In genomic region chr21:46284722-46285121, GRCh38 we compare ENCODE assay signal across 7 cellular contexts. TPM values are rescaled to one million over a fixed set of nuclear protein-coding genes. Genes with fewer than 3 reads are reported as not detected.
A peak's percentile ranks its signal among the peaks of the same experiment; 100 is the strongest.
DNase-seq lines count a peak whose midpoint lies in the region; ATAC-seq and TF ChIP-seq lines count a peak whose summit lies in the region.

No MANE protein-coding gene starts in this region.

- CTCF ChIA-PET in Panc1 (lab: Charles Lee), result no interaction called here

- POLR2A ChIA-PET in Panc1 (lab: Charles Lee), result no interaction called here

- no peak for ATAC-seq in Panc1
- ATAC-seq in GM18870 (IDR thresholded peaks at IDR 0.05; ENCODE audit: unreplicated experiment), result no peak
- no peak for ATAC-seq in GM18517 (IDR thresholded peaks at IDR 0.05; ENCODE audit: unreplicated experiment)

- H3K4me3 ChIP-seq in GM12865 (ENCODE audit: low read depth, low read length) (peak overlapping the region; percentile 96), Panc1 (ENCODE audit: low read depth in 2 of 2, low read length in 2 of 2) (peak overlapping the region; percentile 75 to 87), epithelial cell of proximal tubule (ENCODE audit: low read depth, low read length) (peak overlapping the region; percentile 76), retinal pigment epithelial cell (ENCODE audit: low read length) (peak overlapping the region; percentile 59)

- intact Hi-C loops in Panc1 (cut with micrococcal nuclease; ENCODE audit: unreplicated experiment), result no loop called here

- no TSS peak for BruUV-seq in Panc1 (replicated peaks; lab: Mats Ljungman, UMichigan)

- in situ Hi-C loops in Panc1 (cut with HindIII; ENCODE audit: low pct_unique_long_range_greater_than_20kb, low sequenced_read_pairs), result no loop called here
- in situ Hi-C loops in GM13976 (cut with MboI; ENCODE audit: low sequenced_read_pairs, unreplicated experiment), result no loop called here

- no peaks in the 10 kb centered on the region for H3K9me3 ChIP-seq in Panc1 (ENCODE audit: control insufficient read depth, insufficient read depth, low read depth, low read length)

- no peak for TF ChIP-seq CTCF in GM12865 (IDR thresholded peaks at IDR 0.05; ENCODE audit: insufficient read depth, low read depth, low read length, missing control alignments)
- TF ChIP-seq CTCF in Panc1 (IDR thresholded peaks at IDR 0.05), result no peak
- no peak for TF ChIP-seq CTCF in epithelial cell of proximal tubule (conservative IDR thresholded peaks at IDR 0.05; ENCODE audit: low read depth, low read length)
- no peak for TF ChIP-seq CTCF in retinal pigment epithelial cell (conservative IDR thresholded peaks at IDR 0.05; ENCODE audit: low read depth, low read length)
- TF ChIP-seq CTCF in GM13976 (IDR thresholded peaks at IDR 0.05; ENCODE audit: borderline replicate concordance, control extremely low read depth, extremely low read depth, insufficient read depth, missing control alignments), result no peak

- H3K27me3 ChIP-seq in Panc1 (ENCODE audit: control insufficient read depth, insufficient read depth, low read length), result no peaks in the 10 kb centered on the region

- H3K4me1 ChIP-seq in Panc1 (ENCODE audit: control insufficient read depth, insufficient read depth, low read length), result peaks cover 22% of the 10 kb centered on the region; the same call in 1 of the 2 replicates

- DNase-seq in GM12865 (ENCODE audit: low read depth), result no peak
- no peak for DNase-seq in Panc1 (ENCODE audit: low read depth, low spot score)
- DNase-seq in epithelial cell of proximal tubule (ENCODE audit: low read depth), result no peak
- DNase-seq in retinal pigment epithelial cell (ENCODE audit: low read depth), result no peak
- DNase-seq in GM13976 (ENCODE audit: low spot score), result no peak

- peak overlapping the region; percentile 92 for H3K27ac ChIP-seq in Panc1 (ENCODE audit: low read length)

- H3K36me3 ChIP-seq in Panc1 (ENCODE audit: control insufficient read depth, insufficient read depth, low read length), result peaks cover 4% of the 10 kb centered on the region; the same call in 1 of the 2 replicates

RNA-seq across cellular contexts. Expression of gene MCM3AP, which starts 0.7 kb away (rescaled TPM):
- total RNA-seq in Panc1 (2021; ENCODE audit: unreplicated experiment), result 95.0 TPM
- polyA plus RNA-seq in Panc1 (2012; ENCODE audit: insufficient read length), result 45.3 TPM
- total RNA-seq in epithelial cell of proximal tubule, result 65.1 and 84.7 TPM in 2 replicates

RNA-seq across cellular contexts. Expression of gene YBEY, which starts 1.4 kb away (rescaled TPM):
- total RNA-seq in Panc1 (2021; ENCODE audit: unreplicated experiment) (10.7 TPM), epithelial cell of proximal tubule (7.0 and 10.9 TPM in 2 replicates)
- 10.1 TPM for polyA plus RNA-seq in Panc1 (2012; ENCODE audit: insufficient read length)

RNA-seq across cellular contexts. Expression of gene C21orf58, which starts 38.9 kb away (rescaled TPM):
- total RNA-seq in Panc1 (2021; ENCODE audit: unreplicated experiment) (12.7 TPM), epithelial cell of proximal tubule (10.3 and 12.1 TPM in 2 replicates)
- 3.8 TPM for polyA plus RNA-seq in Panc1 (2012; ENCODE audit: insufficient read length)

RNA-seq across cellular contexts. Expression of gene PCNT, which starts 39.2 kb away (rescaled TPM):
- total RNA-seq in Panc1 (2021; ENCODE audit: unreplicated experiment), result 44.3 TPM
- 24.4 TPM for polyA plus RNA-seq in Panc1 (2012; ENCODE audit: insufficient read length)
- total RNA-seq in epithelial cell of proximal tubule, result 15.1 and 18.7 TPM in 2 replicates

RNA-seq across cellular contexts. Expression of gene LSS, which starts 56.1 kb away (rescaled TPM):
- total RNA-seq in Panc1 (2021; ENCODE audit: unreplicated experiment) (111 TPM), epithelial cell of proximal tubule (32.0 and 106 TPM in 2 replicates)
- 86.2 TPM for polyA plus RNA-seq in Panc1 (2012; ENCODE audit: insufficient read length)
